Comparison of ENCODE assay signal across 9 cellular contexts in genomic region chr11:92211576-92212167, GRCh38.
DNase-seq lines count a peak whose midpoint lies in the region; ATAC-seq and TF ChIP-seq lines count a peak whose summit lies in the region.
"Had no signal": no experiment of that assay in that cellular context is flagged by ENCODE, and none has a peak within 500 bp of the region (broad histone marks: within the 10 kb centered on the region; RNA-seq: fewer than 3 reads in every experiment).

No MANE protein-coding gene starts in this region.

- DNase-seq in D341Med (ENCODE audit: low spot score) (peak; percentile 47), NCI-H146 (lab: John Stamatoyannopoulos, UW) (peak; percentile 36), ecto neural progenitor cell (ENCODE audit: low spot score) (peak; percentile 64), nephron progenitor cell (peak; percentile 23), GM19240 (ENCODE audit: insufficient read length, low spot score) (no peak)
- DNase-seq in stimulated activated naive B cell treated with anti-CD40 and anti-IgM and Interleukin-4, amounts not matched to agents 10 μg/mL and 1 μg/mL and 100 μg/mL, for 72 hours, result no peak
- DNase-seq in stimulated activated naive CD4-positive, alpha-beta T cell treated with Interleukin-2 at 50 U/mL for 16 hours (lab: John Stamatoyannopoulos, UW), result no peak

- no peaks in the 10 kb centered on the region for H3K36me3 Mint-ChIP-seq in nephron progenitor cell (ENCODE audit: low read depth)
- no peaks in the 10 kb centered on the region for H3K36me3 Mint-ChIP-seq in stimulated activated naive B cell treated with anti-CD40 and anti-IgM and Interleukin-4, amounts not matched to agents 10 μg/mL and 1 μg/mL and 100 μg/mL, for 72 hours

- TF ChIP-seq CTCF in nephron progenitor cell (IDR thresholded peaks at IDR 0.05), result peak; percentile 30

- H3K9me3 Mint-ChIP-seq in nephron progenitor cell, result no peaks in the 10 kb centered on the region
- no peaks in the 10 kb centered on the region for H3K9me3 Mint-ChIP-seq in stimulated activated naive B cell treated with anti-CD40 and anti-IgM and Interleukin-4, amounts not matched to agents 10 μg/mL and 1 μg/mL and 100 μg/mL, for 72 hours

- no peak overlapping the region for H3K27ac Mint-ChIP-seq in nephron progenitor cell
- no peak overlapping the region for H3K27ac Mint-ChIP-seq in stimulated activated naive B cell treated with anti-CD40 and anti-IgM and Interleukin-4, amounts not matched to agents 10 μg/mL and 1 μg/mL and 100 μg/mL, for 72 hours

- H3K27me3 Mint-ChIP-seq in nephron progenitor cell (ENCODE audit: low read depth, poor library complexity), result peaks cover 3% of the 10 kb centered on the region
- no peaks in the 10 kb centered on the region for H3K27me3 Mint-ChIP-seq in stimulated activated naive B cell treated with anti-CD40 and anti-IgM and Interleukin-4, amounts not matched to agents 10 μg/mL and 1 μg/mL and 100 μg/mL, for 72 hours

- no peak overlapping the region for H3K4me3 Mint-ChIP-seq in nephron progenitor cell
- no peak overlapping the region for H3K4me3 Mint-ChIP-seq in stimulated activated naive B cell treated with anti-CD40 and anti-IgM and Interleukin-4, amounts not matched to agents 10 μg/mL and 1 μg/mL and 100 μg/mL, for 72 hours

- H3K4me1 Mint-ChIP-seq in nephron progenitor cell, result peaks cover 37% of the 10 kb centered on the region
- H3K4me1 Mint-ChIP-seq in stimulated activated naive B cell treated with anti-CD40 and anti-IgM and Interleukin-4, amounts not matched to agents 10 μg/mL and 1 μg/mL and 100 μg/mL, for 72 hours, result no peaks in the 10 kb centered on the region

- no peak for ATAC-seq in stimulated activated naive B cell treated with anti-CD40 and anti-IgM and Interleukin-4, amounts not matched to agents 10 μg/mL and 1 μg/mL and 100 μg/mL, for 72 hours (replicated peaks)
- ATAC-seq in HG03378 (IDR thresholded peaks at IDR 0.05; ENCODE audit: unreplicated experiment), result no peak
- ATAC-seq: K562 had no signal

Comparison
In these comparisons a context has a peak if more than half of its experiments do, and no peak if none do; other contexts are left out.
1. DNase-seq: peak in D341Med (single experiment), NCI-H146 (single experiment), ecto neural progenitor cell (single experiment) and nephron progenitor cell (single experiment); none in stimulated activated naive B cell treated with anti-CD40 and anti-IgM and Interleukin-4, amounts not matched to agents 10 μg/mL and 1 μg/mL and 100 μg/mL, for 72 hours (single experiment), stimulated activated naive CD4-positive, alpha-beta T cell treated with Interleukin-2 at 50 U/mL for 16 hours (single experiment) and GM19240 (single experiment).